ENCODE assay signal across 9 cellular contexts in genomic region chr20:36604952-36605308, GRCh38. TPM values are rescaled to one million over a fixed set of nuclear protein-coding genes. Genes with fewer than 3 reads are reported as not detected.
A peak's percentile ranks its signal among the peaks of the same experiment; 100 is the strongest.
DNase-seq lines count a peak whose midpoint lies in the region; ATAC-seq, FAIRE-seq and TF ChIP-seq lines count a peak whose summit lies in the region.
"Had no signal": no experiment of that assay in that cellular context is flagged by ENCODE, and none has a peak within 500 bp of the region (broad histone marks: within the 10 kb centered on the region; RNA-seq: fewer than 3 reads in every experiment).

No MANE protein-coding gene starts in this region.

- peak overlapping the region; percentile 89 for H3K4me2 ChIP-seq in Loucy (ENCODE audit: low read depth, low read length, poor library complexity, severe bottlenecking)
- H3K4me2 ChIP-seq in parathyroid adenoma (ENCODE audit: low read length), result peak overlapping the region; percentile 61

- DNase-seq in GM12892 (ENCODE audit: insufficient read length), result peak; percentile 49
- peak; percentile 48 for DNase-seq in activated CD4-positive, alpha-beta T cell treated with anti-CD3 and anti-CD28 coated beads, Interleukin-2, amount 50 U/mL, for 1 hour
- no peak for DNase-seq in esophagus squamous epithelium (lab: John Stamatoyannopoulos, UW)
- DNase-seq in NCI-H1048 (lab: John Stamatoyannopoulos, UW), result no peak
- no peak for DNase-seq in HuH-7 (ENCODE audit: low spot score)

- peaks cover 34% of the 10 kb centered on the region for H3K79me2 ChIP-seq in Loucy (ENCODE audit: insufficient read depth, low read length)
- H3K79me2 ChIP-seq in parathyroid adenoma, result peaks cover 21% of the 10 kb centered on the region

- peak overlapping the region; percentile 93 for H3K4me3 ChIP-seq in Loucy (ENCODE audit: low read length, poor library complexity, severe bottlenecking)
- peak overlapping the region in 3 of 4 donors; percentile 82 to 100 (median 92) for H3K4me3 ChIP-seq in esophagus squamous epithelium
- H3K4me3 ChIP-seq in parathyroid adenoma (ENCODE audit: low read depth, low read length), result peak overlapping the region; percentile 91

- H3K36me3 ChIP-seq in Loucy (ENCODE audit: insufficient read depth, low read length), result peaks cover 17% of the 10 kb centered on the region
- H3K36me3 ChIP-seq in esophagus squamous epithelium, result peaks cover 8 to 28% (median 11%) of the 10 kb centered on the region in 3 donors
- H3K36me3 ChIP-seq in parathyroid adenoma (ENCODE audit: control insufficient read depth, insufficient read depth, low read length), result no peaks in the 10 kb centered on the region

- peak overlapping the region; percentile 82 for H3K9ac ChIP-seq in Loucy (ENCODE audit: low read depth, low read length, poor library complexity, severe bottlenecking)
- H3K9ac ChIP-seq in parathyroid adenoma, result no peak overlapping the region

- TF ChIP-seq POLR2A in GM12892 (IDR thresholded peaks at IDR 0.05; ENCODE audit: low read depth, low read length) (peak; percentile 57; the same call in 1 of the 2 replicates), esophagus squamous epithelium (IDR thresholded peaks at IDR 0.05) (no peak)

- H3K9me2 ChIP-seq in Loucy (replicated peaks; ENCODE audit: low read depth, low read length), result no peaks in the 10 kb centered on the region

- no peaks in the 10 kb centered on the region for H3F3A ChIP-seq in Loucy (ENCODE audit: low read depth)

- TF ChIP-seq CTCF in Loucy (conservative IDR thresholded peaks at IDR 0.05; ENCODE audit: low read length) (no peak), esophagus squamous epithelium (IDR thresholded peaks at IDR 0.05) (no peak), parathyroid adenoma (IDR thresholded peaks at IDR 0.05) (no peak)

- peak overlapping the region; percentile 87 for H2AFZ ChIP-seq in Loucy (ENCODE audit: low read length)
- peak overlapping the region; percentile 98 for H2AFZ ChIP-seq in parathyroid adenoma

- H3K4me1 ChIP-seq in Loucy (ENCODE audit: insufficient read depth, low read length, poor library complexity, severe bottlenecking), result peaks cover 24% of the 10 kb centered on the region
- H3K4me1 ChIP-seq in esophagus squamous epithelium, result peaks cover 11 to 37% (median 12%) of the 10 kb centered on the region in 3 donors
- peaks cover 16% of the 10 kb centered on the region for H3K4me1 ChIP-seq in parathyroid adenoma

- H3K27ac ChIP-seq in esophagus squamous epithelium (peak overlapping the region; percentile 89 to 98 (median 97)), parathyroid adenoma (peak overlapping the region; percentile 46)

- peak; percentile 31 for ATAC-seq in GM21737 (IDR thresholded peaks at IDR 0.05; ENCODE audit: unreplicated experiment)

- H3K9me3 ChIP-seq in Loucy (ENCODE audit: insufficient read depth, low read depth, low read length) (no peaks in the 10 kb centered on the region), esophagus squamous epithelium (no peaks in the 10 kb centered on the region), parathyroid adenoma (ENCODE audit: control insufficient read depth, low read length) (no peaks in the 10 kb centered on the region)

- H3K27me3 ChIP-seq in Loucy (ENCODE audit: insufficient read depth, low read length, poor library complexity, severe bottlenecking) (no peaks in the 10 kb centered on the region), esophagus squamous epithelium (no peaks in the 10 kb centered on the region), parathyroid adenoma (ENCODE audit: control insufficient read depth, insufficient read depth, low read length) (no peaks in the 10 kb centered on the region)

- H4K20me1 ChIP-seq in Loucy (ENCODE audit: insufficient read depth, low read length, poor library complexity, severe bottlenecking), result peaks cover 24% of the 10 kb centered on the region

- WGBS in esophagus squamous epithelium, 2 donors, result 49 to 54% methylated on average over 8 to 14 of the region's 14 CpGs

- intact Hi-C loops in esophagus squamous epithelium (cut with DNase I), result loop anchor here (5.0 kb wide), 2 partner anchors 48 to 167 kb away; partner anchors contain the start of gene DSN1

- FAIRE-seq in GM12892 (lab: Jason Lieb, UNC), result no peak

RNA-seq across cellular contexts. Expression of gene RAB5IF, which starts 0.6 kb away (rescaled TPM):
- 71.4 TPM for polyA plus RNA-seq in GM12892 (2012; ENCODE audit: missing spikeins)
- 100 to 1,000 TPM; 203 to 373 (median 267) TPM for total RNA-seq in esophagus squamous epithelium

RNA-seq across cellular contexts. Expression of gene TGIF2, which starts 31.5 kb away (rescaled TPM):
- 24.2 TPM for polyA plus RNA-seq in GM12892 (2012; ENCODE audit: missing spikeins)
- 10 to 100 TPM in 1 of 4 donors, 1 to 10 TPM in 3; 3.4 to 10.9 (median 7.1) TPM for total RNA-seq in esophagus squamous epithelium

RNA-seq across cellular contexts. Expression of gene SLA2, which starts 41.1 kb away (rescaled TPM):
- 0.70 TPM for polyA plus RNA-seq in GM12892 (2012; ENCODE audit: missing spikeins)
- 1 to 10 TPM in 1 of 4 donors, under 1 TPM in 2, not detected in 1; 0.11 to 1.9 (median 0.61) TPM for total RNA-seq in esophagus squamous epithelium
- total RNA-seq: dermis microvascular lymphatic vessel endothelial cell had no signal

Comparison
In these comparisons a context has a peak if more than half of its experiments do, and no peak if none do; other contexts are left out.
1. DNase-seq: peak in GM12892 (single experiment) and activated CD4-positive, alpha-beta T cell treated with anti-CD3 and anti-CD28 coated beads, Interleukin-2, amount 50 U/mL, for 1 hour (single experiment); none in esophagus squamous epithelium (single experiment), NCI-H1048 (single experiment) and HuH-7 (single experiment).
2. Peak in every context shown above with its lines, with median percentiles within 50 percentile points of each other: H3K4me3 ChIP-seq.